ENCODE assay signal across 12 cellular contexts in genomic region chr1:244154882-244155531, GRCh38.
DNase-seq lines count a peak whose midpoint lies in the region; ATAC-seq, FAIRE-seq and TF ChIP-seq lines count a peak whose summit lies in the region.
"Had no signal": no experiment of that assay in that cellular context is flagged by ENCODE, and none has a peak within 500 bp of the region (broad histone marks: within the 10 kb centered on the region; RNA-seq: fewer than 3 reads in every experiment).

No MANE protein-coding gene starts in this region.

- WGBS in pancreas, 2 donors, result 50 to 58% methylated on average over 21 of the region's 21 CpGs

- H3K4me3 ChIP-seq in pancreas (no peak overlapping the region), left ventricle myocardium inferior (no peak overlapping the region)
- H3K4me3 ChIP-seq: SK-N-MC, suprapubic skin had no signal

- H3K27ac Mint-ChIP-seq in mesothelial cell of epicardium, result no peak overlapping the region
- H3K27ac Mint-ChIP-seq: activated CD4-positive, alpha-beta T cell treated with anti-CD3 and anti-CD28 coated beads, Interleukin-2, amount 10 ng/mL, durations not matched to agents 7 days and 5 days; activated naive CD4-positive, alpha-beta T cell treated with anti-CD3 and anti-CD28 coated beads, Interleukin-2, amount 50 U/mL, for 72 hours had no signal

- intact Hi-C loops in head of caudate nucleus (cut with DNase I), result loop anchor here (10.0 kb wide), 1 partner anchor 100 kb away; the partner anchor contains the start of gene ZBTB18
- intact Hi-C loops in pancreas (cut with DNase I), result no loop called here
- intact Hi-C loops in left ventricle myocardium inferior (cut with micrococcal nuclease), result no loop called here

- H3K27ac ChIP-seq in pancreas (peak overlapping the region in 1 of 4 donors; percentile 35), left ventricle myocardium inferior (replicated peaks) (no peak overlapping the region)
- H3K27ac ChIP-seq: SK-N-MC, suprapubic skin had no signal

- peak; percentile 86 to 97 (median 96) for ATAC-seq in pancreas
- ATAC-seq: activated naive CD4-positive, alpha-beta T cell treated with anti-CD3 and anti-CD28 coated beads, Interleukin-2, amount 50 U/mL, for 72 hours had no signal

- no peak for FAIRE-seq in pancreas (lab: Jason Lieb, UNC)

- no peak for TF ChIP-seq CTCF in pancreas (IDR thresholded peaks at IDR 0.05)
- no peak for TF ChIP-seq CTCF in left ventricle myocardium inferior (IDR thresholded peaks at IDR 0.05; ENCODE audit: borderline replicate concordance)
- no peak for TF ChIP-seq CTCF in mesothelial cell of epicardium (IDR thresholded peaks at IDR 0.05; ENCODE audit: unreplicated experiment)

- H3K9me3 ChIP-seq in pancreas (no peaks in the 10 kb centered on the region), left ventricle myocardium inferior (replicated peaks) (no peaks in the 10 kb centered on the region)
- H3K9me3 ChIP-seq: suprapubic skin had no signal

- H3K36me3 ChIP-seq in pancreas, result no peaks in the 10 kb centered on the region
- no peaks in the 10 kb centered on the region for H3K36me3 ChIP-seq in left ventricle myocardium inferior
- H3K36me3 ChIP-seq: suprapubic skin had no signal

- H3K27me3 Mint-ChIP-seq in mesothelial cell of epicardium (ENCODE audit: low read depth), result no peaks in the 10 kb centered on the region

- H3K9me3 Mint-ChIP-seq in mesothelial cell of epicardium, result no peaks in the 10 kb centered on the region
- H3K9me3 Mint-ChIP-seq: activated CD4-positive, alpha-beta T cell treated with anti-CD3 and anti-CD28 coated beads, Interleukin-2, amount 10 ng/mL, durations not matched to agents 7 days and 5 days; activated naive CD4-positive, alpha-beta T cell treated with anti-CD3 and anti-CD28 coated beads, Interleukin-2, amount 50 U/mL, for 72 hours had no signal

- H3K27me3 ChIP-seq in pancreas (no peaks in the 10 kb centered on the region), left ventricle myocardium inferior (ENCODE audit: low read depth) (no peaks in the 10 kb centered on the region)
- H3K27me3 ChIP-seq: suprapubic skin had no signal

- H3K36me3 Mint-ChIP-seq in mesothelial cell of epicardium, result no peaks in the 10 kb centered on the region
- H3K36me3 Mint-ChIP-seq: activated naive CD4-positive, alpha-beta T cell treated with anti-CD3 and anti-CD28 coated beads, Interleukin-2, amount 50 U/mL, for 72 hours had no signal

- peaks cover 11% of the 10 kb centered on the region for H3K4me1 Mint-ChIP-seq in mesothelial cell of epicardium
- H3K4me1 Mint-ChIP-seq: activated CD4-positive, alpha-beta T cell treated with anti-CD3 and anti-CD28 coated beads, Interleukin-2, amount 10 ng/mL, durations not matched to agents 7 days and 5 days had no signal

- peak; percentile 87 for DNase-seq in DMS53 (lab: John Stamatoyannopoulos, UW)
- peak; percentile 93 to 97 for DNase-seq in SHP77 (lab: John Stamatoyannopoulos, UW)
- DNase-seq in head of caudate nucleus, result peak; percentile 64 to 92 (median 79)
- DNase-seq in pancreas, result peak; percentile 30 to 77 (median 53)
- DNase-seq in dedifferentiated amniotic fluid mesenchymal stem cell (ENCODE audit: extremely low spot score), result no peak
- no peak for DNase-seq in left ventricle myocardium inferior
- DNase-seq in mesothelial cell of epicardium (ENCODE audit: low spot score in 2 of 2, unreplicated experiment in 2 of 2), result no peak
- no peak for DNase-seq in epidermal melanocyte (ENCODE audit: insufficient read length, low spot score)
- DNase-seq: activated CD4-positive, alpha-beta T cell treated with anti-CD3 and anti-CD28 coated beads, Interleukin-2, amount 10 ng/mL, durations not matched to agents 7 days and 5 days had no signal

- H3K4me3 Mint-ChIP-seq in mesothelial cell of epicardium, result no peak overlapping the region
- H3K4me3 Mint-ChIP-seq: activated CD4-positive, alpha-beta T cell treated with anti-CD3 and anti-CD28 coated beads, Interleukin-2, amount 10 ng/mL, durations not matched to agents 7 days and 5 days had no signal

- no peaks in the 10 kb centered on the region for H3K4me1 ChIP-seq in pancreas
- no peaks in the 10 kb centered on the region for H3K4me1 ChIP-seq in left ventricle myocardium inferior
- H3K4me1 ChIP-seq: suprapubic skin had no signal

Comparison
In these comparisons a context has a peak if more than half of its experiments do, and no peak if none do; other contexts are left out.
1. DNase-seq: peak in DMS53 (single experiment), SHP77 (2 of 2), head of caudate nucleus (42 of 42) and pancreas (6 of 6); none in dedifferentiated amniotic fluid mesenchymal stem cell (single experiment), left ventricle myocardium inferior (single experiment), mesothelial cell of epicardium (0 of 2) and epidermal melanocyte (single experiment).